12 cellular contexts compared by ENCODE assay signal in the genomic region with DNA sequence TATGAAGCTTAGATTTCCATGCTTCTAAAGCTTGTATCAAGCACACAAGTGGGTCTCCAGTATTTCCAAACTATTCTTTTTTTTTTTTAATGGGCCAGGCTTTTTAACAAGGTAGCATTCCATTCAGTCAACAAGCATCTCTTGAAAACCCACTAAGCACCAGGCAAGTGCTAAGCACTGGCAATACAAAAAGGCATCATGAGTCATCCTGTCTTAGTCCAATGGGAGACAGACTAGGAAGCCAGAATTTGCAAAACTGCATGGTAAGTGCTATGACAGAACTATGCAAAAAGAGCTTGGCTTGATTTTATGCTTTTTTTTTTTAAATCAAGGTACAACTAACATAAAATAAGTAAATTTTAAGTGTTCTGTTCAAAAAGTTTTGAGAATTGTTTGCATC.
A peak's percentile ranks its signal among the peaks of the same experiment; 100 is the strongest.
DNase-seq lines count a peak whose midpoint lies in the region; ATAC-seq and TF ChIP-seq lines count a peak whose summit lies in the region.
"Had no signal": no experiment of that assay in that cellular context is flagged by ENCODE, and none has a peak within 500 bp of the region (broad histone marks: within the 10 kb centered on the region; RNA-seq: fewer than 3 reads in every experiment).

No MANE protein-coding gene starts in this region.

- H3K27ac ChIP-seq in neural progenitor cell (peak overlapping the region; percentile 44), aorta (ENCODE audit: low read depth in 1 of 2, low read length in 2 of 2) (no peak overlapping the region)
- H3K27ac ChIP-seq in effector memory CD4-positive, alpha-beta T cell (ENCODE audit: insufficient read depth, low read length, poor library complexity, severe bottlenecking), result no peak overlapping the region

- peaks cover 58% of the 10 kb centered on the region for H3K4me1 Mint-ChIP-seq in neural progenitor cell

- H3K9me3 Mint-ChIP-seq in neural progenitor cell, result no peaks in the 10 kb centered on the region
- H3K9me3 Mint-ChIP-seq: neural crest cell; T-helper 2 cell treated with Interferon-gamma antibody and Interleukin-4, amounts not matched to agents 5 μg/mL and 100 μg/mL, for 36 hours had no signal

- H3K9me3 ChIP-seq in MG63, result no peaks in the 10 kb centered on the region
- no peaks in the 10 kb centered on the region for H3K9me3 ChIP-seq in neural progenitor cell (ENCODE audit: low read depth)
- H3K9me3 ChIP-seq in aorta (ENCODE audit: control insufficient read depth, low read length), result no peaks in the 10 kb centered on the region
- H3K9me3 ChIP-seq in effector memory CD4-positive, alpha-beta T cell (ENCODE audit: control insufficient read depth, low read length), result no peaks in the 10 kb centered on the region

- H3K27me3 ChIP-seq in MG63 (no peaks in the 10 kb centered on the region), neural progenitor cell (no peaks in the 10 kb centered on the region), aorta (ENCODE audit: control insufficient read depth in 1 of 2, insufficient read depth in 2 of 2, low read length in 1 of 2) (no peaks in the 10 kb centered on the region)
- H3K27me3 ChIP-seq in effector memory CD4-positive, alpha-beta T cell (replicated peaks; ENCODE audit: control insufficient read depth, insufficient read depth, low read length, poor library complexity, severe bottlenecking), result no peaks in the 10 kb centered on the region

- peaks cover 3% of the 10 kb centered on the region for H3K27me3 Mint-ChIP-seq in neural progenitor cell (ENCODE audit: insufficient read depth, low read depth)

- H2AFZ ChIP-seq in neural progenitor cell (replicated peaks), result no peak overlapping the region

- H3K4me2 ChIP-seq in neural progenitor cell, result peak overlapping the region; percentile 16

- no peak for TF ChIP-seq CTCF in neural progenitor cell (IDR thresholded peaks at IDR 0.05)

- H3K9ac ChIP-seq in neural progenitor cell, result no peak overlapping the region

- no peak overlapping the region for H3K27ac Mint-ChIP-seq in neural progenitor cell
- H3K27ac Mint-ChIP-seq: T-helper 2 cell treated with Interferon-gamma antibody and Interleukin-4, amounts not matched to agents 5 μg/mL and 100 μg/mL, for 36 hours had no signal

- peaks cover 12% of the 10 kb centered on the region for H3F3A ChIP-seq in neural progenitor cell (ENCODE audit: low read depth)

- peaks cover 100% of the 10 kb centered on the region for H3K79me2 ChIP-seq in neural progenitor cell (ENCODE audit: low read depth)

- no peak for ATAC-seq in aorta (ENCODE audit: low FRiP score)

- no peak overlapping the region for H3K4me3 ChIP-seq in MG63
- no peak overlapping the region for H3K4me3 ChIP-seq in neural progenitor cell
- no peak overlapping the region for H3K4me3 ChIP-seq in aorta (ENCODE audit: low read length in 2 of 2)
- no peak overlapping the region for H3K4me3 ChIP-seq in effector memory CD4-positive, alpha-beta T cell (ENCODE audit: insufficient read depth, low read depth, low read length, poor library complexity, severe bottlenecking)

- H3K36me3 ChIP-seq in MG63, result no peaks in the 10 kb centered on the region
- H3K36me3 ChIP-seq in neural progenitor cell, result no peaks in the 10 kb centered on the region
- H3K36me3 ChIP-seq in aorta (ENCODE audit: control insufficient read depth in 1 of 2, insufficient read depth in 2 of 2, low read length in 1 of 2), result no peaks in the 10 kb centered on the region
- no peaks in the 10 kb centered on the region for H3K36me3 ChIP-seq in effector memory CD4-positive, alpha-beta T cell (ENCODE audit: control insufficient read depth, insufficient read depth, low read length)

- H3K36me3 Mint-ChIP-seq in neural progenitor cell, result no peaks in the 10 kb centered on the region

- peak; percentile 90 for DNase-seq in ELR (ENCODE audit: low read depth)
- DNase-seq in MG63, result peak; percentile 10
- DNase-seq in dermis blood vessel endothelial cell, result peak; percentile 46
- DNase-seq in neural progenitor cell (ENCODE audit: low spot score), result peak; percentile 39
- no peak for DNase-seq in aorta
- no peak for DNase-seq in SHP77 treated with DMSO at 0.1 percent for 48 hours (lab: John Stamatoyannopoulos, UW)
- no peak for DNase-seq in effector memory CD4-positive, alpha-beta T cell
- DNase-seq in stimulated activated CD4-positive, alpha-beta T cell treated with anti-CD3 and anti-CD28 coated beads, Interleukin-4, amount 100 ng/mL, for 4 hours, result no peak
- DNase-seq: COR-L47; stimulated activated CD4-positive, alpha-beta T cell treated with anti-CD3 and anti-CD28 coated beads, Interleukin-2, amount 100 ng/mL, for 24 hours had no signal

- no peak overlapping the region for H3K4me3 Mint-ChIP-seq in neural progenitor cell
- H3K4me3 Mint-ChIP-seq: neural crest cell; T-helper 2 cell treated with Interferon-gamma antibody and Interleukin-4, amounts not matched to agents 5 μg/mL and 100 μg/mL, for 36 hours had no signal

- H3K4me1 ChIP-seq in neural progenitor cell (peaks cover 52% of the 10 kb centered on the region), aorta (ENCODE audit: control insufficient read depth in 1 of 2, insufficient read depth in 2 of 2, low read length in 2 of 2) (peaks cover 3 to 9% of the 10 kb centered on the region in 2 donors)
- H3K4me1 ChIP-seq in effector memory CD4-positive, alpha-beta T cell (ENCODE audit: control insufficient read depth, insufficient read depth, low read length, poor library complexity, severe bottlenecking), result no peaks in the 10 kb centered on the region

- intact Hi-C loops in aorta (cut with DNase I), result loop anchor here in 1 of 2 donors (10.0 kb wide), 1 partner anchor 387 kb away; no protein-coding TSS in a partner anchor

- peaks cover 47% of the 10 kb centered on the region for H4K20me1 ChIP-seq in neural progenitor cell (ENCODE audit: low read depth)

Comparison
In these comparisons a context has a peak if more than half of its experiments do, and no peak if none do; other contexts are left out.
1. DNase-seq: peak in ELR (single experiment), MG63 (single experiment), dermis blood vessel endothelial cell (single experiment) and neural progenitor cell (single experiment); none in aorta (0 of 2), SHP77 treated with DMSO at 0.1 percent for 48 hours (single experiment), effector memory CD4-positive, alpha-beta T cell (0 of 3) and stimulated activated CD4-positive, alpha-beta T cell treated with anti-CD3 and anti-CD28 coated beads, Interleukin-4, amount 100 ng/mL, for 4 hours (0 of 2).